In the genomic region with DNA sequence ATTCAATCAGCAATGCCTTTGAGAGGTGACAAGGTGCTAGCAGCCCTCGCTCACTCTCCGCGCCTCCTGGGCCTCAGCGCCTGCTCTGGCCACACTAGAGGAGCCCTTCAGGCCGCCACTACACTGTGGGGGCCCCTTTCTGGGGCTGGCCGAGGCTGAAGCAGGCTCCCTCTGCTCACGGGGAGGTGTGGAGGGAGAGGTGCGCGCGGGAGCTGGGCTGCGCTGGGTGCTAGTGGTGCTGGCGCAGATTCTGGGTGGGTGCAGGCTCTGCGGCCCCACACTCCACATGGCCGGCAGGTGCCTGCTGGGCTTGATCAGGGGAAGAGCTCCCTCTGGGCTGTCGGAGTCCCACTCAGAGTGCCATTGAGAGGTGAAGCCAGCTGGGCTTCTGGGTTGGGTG, we compare ENCODE assay signal across 25 cellular contexts.
DNase-seq lines count a peak whose midpoint lies in the region; ATAC-seq and TF ChIP-seq lines count a peak whose summit lies in the region.
"Had no signal": no experiment of that assay in that cellular context is flagged by ENCODE, and none has a peak within 500 bp of the region (broad histone marks: within the 10 kb centered on the region; RNA-seq: fewer than 3 reads in every experiment).

No MANE protein-coding gene starts in this region.

- H3K36me3 ChIP-seq in trophoblast cell (ENCODE audit: control insufficient read depth in 1 of 2, insufficient read depth in 2 of 2, low read length in 2 of 2) (no peaks in the 10 kb centered on the region), upper lobe of right lung (no peaks in the 10 kb centered on the region)
- H3K36me3 ChIP-seq: BE2C; BLaER1 treated with 17β-estradiol and CSF1 and Interleukin-3, amounts not matched to agents 10 nM and 100 nM had no signal

- TF ChIP-seq CTCF in chondrocyte (IDR thresholded peaks at IDR 0.05) (no peak), upper lobe of right lung (IDR thresholded peaks at IDR 0.05) (no peak)

- peak overlapping the region; percentile 40 for H3K14ac ChIP-seq in trophoblast cell (ENCODE audit: low read length)

- no peak overlapping the region for H4K91ac ChIP-seq in trophoblast cell (ENCODE audit: low read depth, low read length)

- H4K12ac ChIP-seq in trophoblast cell (ENCODE audit: low read depth, low read length) = no peak overlapping the region

- no peak overlapping the region for H2AFZ ChIP-seq in trophoblast cell (ENCODE audit: insufficient read depth, low read length, poor library complexity)
- H2AFZ ChIP-seq: GM23338 had no signal

- peaks cover 16% of the 10 kb centered on the region for H3K9me3 Mint-ChIP-seq in chondrocyte (ENCODE audit: low read depth)

- H3K27me3 ChIP-seq in trophoblast cell (ENCODE audit: insufficient read depth, low read length) (no peaks in the 10 kb centered on the region), upper lobe of right lung (no peaks in the 10 kb centered on the region)
- H3K27me3 ChIP-seq: BE2C; BLaER1 treated with 17β-estradiol and CSF1 and Interleukin-3, amounts not matched to agents 10 nM and 100 nM had no signal

- no peak overlapping the region for H2BK12ac ChIP-seq in trophoblast cell (ENCODE audit: low read length)

- peaks cover 2% of the 10 kb centered on the region for H3K79me2 ChIP-seq in trophoblast cell (ENCODE audit: control insufficient read depth, insufficient read depth, low read length, poor library complexity)

- H4K8ac ChIP-seq in trophoblast cell (ENCODE audit: low read depth, low read length) = no peak overlapping the region

- H3K4me3 ChIP-seq in trophoblast cell (ENCODE audit: low read depth, low read length) (no peak overlapping the region), upper lobe of right lung (no peak overlapping the region)
- H3K4me3 ChIP-seq: A549; BLaER1 treated with 17β-estradiol and CSF1 and Interleukin-3, amounts not matched to agents 10 nM and 100 nM; GM12878; GM23338 had no signal

- no peak overlapping the region for H3K9ac ChIP-seq in trophoblast cell (ENCODE audit: low read length)
- H3K9ac ChIP-seq: BLaER1 treated with 17β-estradiol and CSF1 and Interleukin-3, amounts not matched to agents 10 nM and 100 nM had no signal

- peak; percentile 54 for DNase-seq in Right ventricle myocardium inferior (ENCODE audit: missing footprints)
- no peak for DNase-seq in Right ventricle myocardium superior
- peak; percentile 72 for DNase-seq in chondrocyte (ENCODE audit: low spot score)
- no peak for DNase-seq in trophoblast cell
- DNase-seq in upper lobe of right lung = no peak
- DNase-seq in NCI-H2107 (lab: John Stamatoyannopoulos, UW) = no peak
- no peak for DNase-seq in SIG-M5 treated with dmso at 0.1 percent for 504 hours (lab: John Stamatoyannopoulos, UW; ENCODE audit: unreplicated experiment)
- DNase-seq: 8988T; ACHN; AML-193; BE2C; CD4-positive, alpha-beta T cell; CD8-positive, alpha-beta memory T cell; DMS 273 treated with DMSO at 0.1 percent for 48 hours; DMS79; EL; GDM1; H9 had no signal

- H3K4me3 Mint-ChIP-seq in chondrocyte (ENCODE audit: unreplicated experiment) = no peak overlapping the region
- H3K4me3 Mint-ChIP-seq: CD14-positive monocyte; CD4-positive, alpha-beta T cell; CD8-positive, alpha-beta memory T cell; GM23338; H9 had no signal

- no peak overlapping the region for H3K23ac ChIP-seq in trophoblast cell (ENCODE audit: low read length)

- H2BK5ac ChIP-seq in trophoblast cell (ENCODE audit: low read depth, low read length, poor library complexity) = no peak overlapping the region

- H3K4me2 ChIP-seq in trophoblast cell (ENCODE audit: low read length) = no peak overlapping the region
- H3K4me2 ChIP-seq: A549; BLaER1 treated with 17β-estradiol and CSF1 and Interleukin-3, amounts not matched to agents 10 nM and 100 nM; GM23338 had no signal

- H3K9me3 ChIP-seq in trophoblast cell (ENCODE audit: insufficient read depth, low read depth, low read length) (no peaks in the 10 kb centered on the region), upper lobe of right lung (no peaks in the 10 kb centered on the region)
- H3K9me3 ChIP-seq: A549, BE2C had no signal

- H3K36me3 Mint-ChIP-seq in chondrocyte (ENCODE audit: low read depth) = no peaks in the 10 kb centered on the region
- H3K36me3 Mint-ChIP-seq: CD14-positive monocyte; CD8-positive, alpha-beta memory T cell had no signal

- H3K27me3 Mint-ChIP-seq in chondrocyte (ENCODE audit: low read depth) = peaks cover 5% of the 10 kb centered on the region
- H3K27me3 Mint-ChIP-seq: CD4-positive, alpha-beta T cell had no signal

- H3K4ac ChIP-seq in trophoblast cell (ENCODE audit: low read depth, low read length) = no peak overlapping the region

- no peaks in the 10 kb centered on the region for H3K4me1 Mint-ChIP-seq in chondrocyte (ENCODE audit: low read depth)
- H3K4me1 Mint-ChIP-seq: CD14-positive monocyte; CD8-positive, alpha-beta memory T cell had no signal

- ATAC-seq in Right ventricle myocardium inferior = no peak
- ATAC-seq in Right ventricle myocardium superior (ENCODE audit: poor library complexity) = no peak
- ATAC-seq in upper lobe of right lung = peak; percentile 39
- no peak for ATAC-seq in HG02852 (IDR thresholded peaks at IDR 0.05; ENCODE audit: unreplicated experiment)
- ATAC-seq: A549, GM12878, GM23338, HCT116 had no signal

- intact Hi-C loops in Right ventricle myocardium inferior (cut with DNase I) (no loop called here), Right ventricle myocardium superior (cut with DNase I) (no loop called here), upper lobe of right lung (cut with DNase I) (no loop called here)

- H2BK120ac ChIP-seq in trophoblast cell (ENCODE audit: insufficient read depth, low read length, poor library complexity) = no peak overlapping the region

- H3K4me1 ChIP-seq in trophoblast cell (ENCODE audit: control insufficient read depth in 1 of 2, insufficient read depth in 2 of 2, low read length in 2 of 2) (peaks cover 7 to 9% of the 10 kb centered on the region in 2 experiments), upper lobe of right lung (no peaks in the 10 kb centered on the region)
- H3K4me1 ChIP-seq: A549; BLaER1 treated with 17β-estradiol and CSF1 and Interleukin-3, amounts not matched to agents 10 nM and 100 nM had no signal

- H3K27ac ChIP-seq in trophoblast cell (ENCODE audit: low read depth, low read length) (no peak overlapping the region), upper lobe of right lung (no peak overlapping the region)
- H3K27ac ChIP-seq: A549; BLaER1 treated with 17β-estradiol and CSF1 and Interleukin-3, amounts not matched to agents 10 nM and 100 nM had no signal

- peaks cover 6% of the 10 kb centered on the region for H3K79me1 ChIP-seq in trophoblast cell (ENCODE audit: low read length)

- H3K18ac ChIP-seq in trophoblast cell (ENCODE audit: low read length) = peak overlapping the region; percentile 10

- no peak overlapping the region for H3K27ac Mint-ChIP-seq in chondrocyte (ENCODE audit: unreplicated experiment)
- H3K27ac Mint-ChIP-seq: CD4-positive, alpha-beta T cell; CD8-positive, alpha-beta memory T cell; GM23338; H9 had no signal

- peak overlapping the region; percentile 69 for H2AK5ac ChIP-seq in trophoblast cell (ENCODE audit: low read length)

- no CpG with 5 or more reads among the region's 15 CpGs for WGBS in trophoblast cell (ENCODE audit: extremely low coverage, insufficient coverage, insufficient read length)

Comparison
In these comparisons a context has a peak if more than half of its experiments do, and no peak if none do; other contexts are left out.
1. DNase-seq: peak in Right ventricle myocardium inferior (single experiment) and chondrocyte (single experiment); none in Right ventricle myocardium superior (single experiment), trophoblast cell (0 of 2), upper lobe of right lung (single experiment), NCI-H2107 (single experiment) and SIG-M5 treated with dmso at 0.1 percent for 504 hours (single experiment).